Comparison of ENCODE assay signal across 30 cellular contexts in the genomic region with DNA sequence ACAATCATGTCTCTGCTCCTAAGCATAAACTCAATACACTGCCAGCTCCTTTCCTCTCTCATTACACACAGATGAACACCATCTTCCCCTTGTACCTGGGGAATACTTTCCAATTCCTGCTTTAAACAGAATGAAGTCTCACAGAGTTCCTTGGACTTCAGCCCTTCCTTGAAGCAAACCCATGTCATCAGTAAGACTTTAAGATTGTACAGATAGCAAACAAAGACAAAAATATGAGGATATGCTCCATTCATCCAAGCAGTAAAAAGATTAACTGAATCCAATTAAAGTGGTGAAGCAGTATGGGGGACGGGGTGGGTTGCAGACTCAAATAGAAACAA. TPM values are rescaled to one million over a fixed set of nuclear protein-coding genes. Genes with fewer than 3 reads are reported as not detected.
A peak's percentile ranks its signal among the peaks of the same experiment; 100 is the strongest.
DNase-seq lines count a peak whose midpoint lies in the region; ATAC-seq and TF ChIP-seq lines count a peak whose summit lies in the region.
"Had no signal": no experiment of that assay in that cellular context is flagged by ENCODE, and none has a peak within 500 bp of the region (broad histone marks: within the 10 kb centered on the region; RNA-seq: fewer than 3 reads in every experiment).

No MANE protein-coding gene starts in this region.

- intact Hi-C loops in esophagus muscularis mucosa (cut with DNase I) = no loop called here
- intact Hi-C loops in psoas muscle (cut with DNase I) = no loop called here
- intact Hi-C loops in dorsolateral prefrontal cortex (cut with DNase I) = no loop called here

- ATAC-seq in psoas muscle = peak in 1 of 4 donors; percentile 11
- no peak for ATAC-seq in GM18870 (IDR thresholded peaks at IDR 0.05; ENCODE audit: unreplicated experiment)
- ATAC-seq: activated naive CD4-positive, alpha-beta T cell treated with anti-CD3 and anti-CD28 coated beads, Interleukin-2, amount 50 U/mL, for 72 hours; effector memory CD8-positive, alpha-beta T cell; GM12878; lower lobe of right lung; stimulated activated naive CD8-positive, alpha-beta T cell treated with anti-CD3 and anti-CD28 coated beads, Interleukin-15, Interleukin-2, amounts not matched to agents 100 U/mL and 50 U/mL, for 24 hours; WTC11 had no signal

- no peak for TF ChIP-seq POLR2A in esophagus muscularis mucosa (IDR thresholded peaks at IDR 0.05; ENCODE audit: low read depth)

- H3K79me2 ChIP-seq in ACC112 (ENCODE audit: control insufficient read depth, insufficient read depth, low read length, unreplicated experiment) = no peaks in the 10 kb centered on the region

- H3K27ac ChIP-seq in ACC112 (ENCODE audit: low read depth, low read length) (no peak overlapping the region), esophagus muscularis mucosa (replicated peaks in 1 of 4) (no peak overlapping the region), psoas muscle (no peak overlapping the region), dorsolateral prefrontal cortex (no peak overlapping the region)
- H3K27ac ChIP-seq: coronary artery, lower lobe of right lung, ovary, thyroid gland, uterus had no signal

- peak; percentile 83 for DNase-seq in NCI-H82 (lab: John Stamatoyannopoulos, UW)
- no peak for DNase-seq in esophagus muscularis mucosa (ENCODE audit: extremely low spot score)
- no peak for DNase-seq in psoas muscle
- DNase-seq in dorsolateral prefrontal cortex = no peak
- DNase-seq in NOMO-1 treated with dmso at 0.1 percent for 144 hours (lab: John Stamatoyannopoulos, UW; ENCODE audit: unreplicated experiment) = no peak
- DNase-seq: activated CD4-positive, alpha-beta T cell treated with anti-CD3 and anti-CD28 coated beads, Interleukin-2, amount 10 ng/mL, durations not matched to agents 24 days and 14 days; activated effector memory CD4-positive, alpha-beta T cell treated with Interleukin-2 at 50 U/mL for 16 hours; activated T-cell treated with anti-CD3 and anti-CD28 coated beads, Interleukin-2, amount 50 U/mL, for 1 hour; caudate nucleus; effector memory CD8-positive, alpha-beta T cell; glutamatergic neuron; Karpas-422; lower lobe of right lung; NCI-H1417 treated with DMSO at 0.1 percent for 48 hours; NCI-H2081; NCI-H226; nephron progenitor cell; ovary; retina; stimulated activated CD4-positive, alpha-beta T cell treated with anti-CD3 and anti-CD28 coated beads, Interleukin-1b, Interleukin-23, amount 100 ng/mL, for 48 hours; stimulated activated naive CD8-positive, alpha-beta T cell treated with anti-CD3 and anti-CD28 coated beads, Interleukin-15, Interleukin-2, amounts not matched to agents 100 U/mL and 50 U/mL, for 24 hours; thyroid gland; uterus had no signal

- H3K36me3 ChIP-seq in ACC112 (ENCODE audit: insufficient read depth, low read length) = no peaks in the 10 kb centered on the region
- H3K36me3 ChIP-seq in esophagus muscularis mucosa = no peaks in the 10 kb centered on the region
- H3K36me3 ChIP-seq in psoas muscle (ENCODE audit: insufficient read depth in 1 of 2, low read depth in 1 of 2) = no peaks in the 10 kb centered on the region
- H3K36me3 ChIP-seq: HAP-1, lower lobe of right lung, ovary, thyroid gland, uterus had no signal

- no peak for TF ChIP-seq EP300 in esophagus muscularis mucosa (IDR thresholded peaks at IDR 0.05)

- 68% methylated on average over 1 of the region's 1 CpG for WGBS in esophagus muscularis mucosa
- WGBS in psoas muscle, 3 donors = 65 to 84% (median 73%) methylated on average over 1 of the region's 1 CpG

- H3K4me3 ChIP-seq in ACC112 (ENCODE audit: low read depth, low read length) (peak overlapping the region; percentile 55), esophagus muscularis mucosa (peak overlapping the region in 3 of 4 donors; percentile 22 to 36 (median 24)), psoas muscle (peak overlapping the region; percentile 22), dorsolateral prefrontal cortex (peak overlapping the region in 16 of 59 donors; percentile 1 to 47 (median 26))
- H3K4me3 ChIP-seq: GM12878, HAP-1, lower lobe of right lung, ovary, thyroid gland, uterus had no signal

- no peak overlapping the region for H2AFZ ChIP-seq in ACC112 (ENCODE audit: low read length, unreplicated experiment)

- H3K9me3 ChIP-seq in esophagus muscularis mucosa (no peaks in the 10 kb centered on the region), psoas muscle (no peaks in the 10 kb centered on the region)
- H3K9me3 ChIP-seq: HAP-1, lower lobe of right lung, ovary, thyroid gland, uterus had no signal

- H3K27me3 ChIP-seq in ACC112 (ENCODE audit: insufficient read depth, low read length) (peaks cover 14% of the 10 kb centered on the region), esophagus muscularis mucosa (no peaks in the 10 kb centered on the region), psoas muscle (ENCODE audit: insufficient read depth in 3 of 3, low read length in 2 of 3) (peaks cover 0 to 2% (median 0%) of the 10 kb centered on the region in 3 donors), dorsolateral prefrontal cortex (peaks cover 0 to 13% (median 0%) of the 10 kb centered on the region in 45 donors)
- H3K27me3 ChIP-seq: ovary, thyroid gland, uterus had no signal

- H3K4me1 ChIP-seq in ACC112 (ENCODE audit: control insufficient read depth, insufficient read depth, low read length, unreplicated experiment) (no peaks in the 10 kb centered on the region), esophagus muscularis mucosa (peaks cover 0 to 16% (median 14%) of the 10 kb centered on the region in 4 donors), psoas muscle (no peaks in the 10 kb centered on the region)
- H3K4me1 ChIP-seq: lower lobe of right lung, thyroid gland, uterus had no signal

- TF ChIP-seq CTCF in esophagus muscularis mucosa (IDR thresholded peaks at IDR 0.05) (no peak), psoas muscle (IDR thresholded peaks at IDR 0.05) (no peak), dorsolateral prefrontal cortex (IDR thresholded peaks at IDR 0.05 in 54 of 56, conservative IDR thresholded peaks at IDR 0.05 in 2 of 56; ENCODE audit: low read depth in 1 of 56, partially characterized antibody in 56 of 56) (no peak)

RNA-seq across cellular contexts. Expression of gene CRY1, which starts 17.1 kb away (rescaled TPM):
- 10 to 100 TPM; 29.1 to 42.9 (median 34.9) TPM for total RNA-seq in esophagus muscularis mucosa
- 10 to 100 TPM; 10.2 to 18.8 (median 12.9) TPM for total RNA-seq in psoas muscle
- 10 to 100 TPM in 1 of 3 donors, 1 to 10 TPM in 2; 8.8 to 23.3 (median 9.3) TPM for polyA plus RNA-seq in psoas muscle
- total RNA-seq in dorsolateral prefrontal cortex = 10 to 100 TPM; 11.9 to 34.9 (median 18.1) TPM
